In the genomic region with DNA sequence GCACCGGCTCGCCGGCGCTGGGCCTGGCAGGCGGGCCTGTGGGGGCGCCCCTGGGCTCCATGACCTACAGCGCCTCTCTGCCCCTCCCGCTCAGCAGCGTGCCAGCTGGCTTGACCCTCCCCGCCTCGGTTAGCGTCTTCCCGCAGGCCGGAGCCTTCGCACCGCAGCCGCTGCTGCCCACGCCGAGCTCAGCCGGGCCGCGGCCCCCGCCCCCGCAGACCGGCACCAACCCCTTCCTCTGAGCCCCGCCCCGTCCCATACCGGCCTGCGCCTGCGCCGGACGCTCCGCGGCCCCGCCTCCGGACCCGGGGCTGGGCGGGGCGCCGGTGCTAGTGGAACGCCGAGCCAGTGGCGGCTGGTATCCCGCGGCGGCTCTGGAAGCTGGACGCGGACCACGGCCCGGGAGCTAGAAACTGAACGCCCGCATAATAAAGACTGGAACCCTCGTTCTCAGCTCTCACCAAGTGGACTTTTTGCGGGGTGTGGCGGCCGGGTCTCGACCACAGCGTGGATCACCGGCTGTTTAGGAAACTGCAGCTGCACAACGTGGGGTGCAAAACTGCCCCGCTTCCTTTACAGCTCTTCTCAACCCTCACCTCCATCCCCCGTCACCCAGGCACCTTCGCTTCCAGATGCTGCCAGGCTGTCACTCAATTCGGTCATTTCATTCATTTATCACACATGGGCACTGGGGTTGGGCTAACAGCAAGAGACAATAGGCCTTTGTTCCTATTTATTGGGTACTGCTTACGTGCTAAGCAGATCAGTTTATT, we compare ENCODE assay signal across 8 cellular contexts. TPM values are rescaled to one million over a fixed set of nuclear protein-coding genes. Genes with fewer than 3 reads are reported as not detected.
DNase-seq lines count a peak whose midpoint lies in the region; ATAC-seq and TF ChIP-seq lines count a peak whose summit lies in the region.

No MANE protein-coding gene starts in this region.

- DNase-seq in GM12864 (ENCODE audit: low read depth) (no peak), HFFc6 (peak; percentile 55), NCI-H1048 (lab: John Stamatoyannopoulos, UW) (peak; percentile 70), T-cell (peak; percentile 45 to 86 (median 72)), amniotic epithelial cell (ENCODE audit: low read depth) (peak; percentile 64), left ventricle myocardium inferior (peak; percentile 89), prostate gland (ENCODE audit: low spot score) (peak; percentile 89), ureter (ENCODE audit: low spot score) (peak; percentile 84)

- whole genome bisulfite sequencing in prostate gland: under 1% methylated on average over 53 of the region's 65 CpGs

- peak; percentile 37 for TF ChIP-seq CTCF in GM12864 (IDR thresholded peaks at IDR 0.05; ENCODE audit: low read depth, low read length, missing control alignments)
- peak; percentile 61 for TF ChIP-seq CTCF in HFFc6 (IDR thresholded peaks at IDR 0.05)
- TF ChIP-seq CTCF in left ventricle myocardium inferior (IDR thresholded peaks at IDR 0.05; ENCODE audit: borderline replicate concordance): peak; percentile 34
- TF ChIP-seq CTCF in prostate gland (IDR thresholded peaks at IDR 0.05): peak in 1 of 4 experiments; percentile 14

- H3K36me3 ChIP-seq in left ventricle myocardium inferior (peaks cover 22% of the 10 kb centered on the region), prostate gland (no peaks in the 10 kb centered on the region)

- POLR2A ChIA-PET in T-cell (lab: Charles Lee): interaction anchor here in 1 of 2 donors (0.6 to 0.8 kb wide), 3 partner anchors 9 to 63 kb away, joined by 3 read pairs; no protein-coding TSS in a partner anchor

- no peaks in the 10 kb centered on the region for H3K9me3 ChIP-seq in left ventricle myocardium inferior (replicated peaks)
- no peaks in the 10 kb centered on the region for H3K9me3 ChIP-seq in prostate gland

- H3K9me3 Mint-ChIP-seq in HFFc6 (no peaks in the 10 kb centered on the region), T-cell (no peaks in the 10 kb centered on the region)

- peaks cover 37% of the 10 kb centered on the region for H3K4me1 ChIP-seq in left ventricle myocardium inferior
- H3K4me1 ChIP-seq in prostate gland (replicated peaks): peaks cover 24% of the 10 kb centered on the region

- CTCF ChIA-PET in T-cell (lab: Charles Lee): interaction anchor here in 1 of 2 donors (1.7 kb wide), 1 partner anchor 84 kb away, joined by 3 read pairs; no protein-coding TSS in a partner anchor

- peak overlapping the region; percentile 65 for H3K27ac Mint-ChIP-seq in HFFc6
- H3K27ac Mint-ChIP-seq in T-cell: peak overlapping the region in 1 of 2 donors; percentile 27

- no peaks in the 10 kb centered on the region for H3K27me3 ChIP-seq in left ventricle myocardium inferior (ENCODE audit: low read depth)
- H3K27me3 ChIP-seq in prostate gland (replicated peaks; ENCODE audit: insufficient read depth): no peaks in the 10 kb centered on the region

- H3K4me1 Mint-ChIP-seq in HFFc6 (ENCODE audit: low read depth) (peaks cover 34% of the 10 kb centered on the region), T-cell (peaks cover 17 to 32% (median 20%) of the 10 kb centered on the region in 3 donors)

- peak; percentile 64 for TF ChIP-seq POLR2A in prostate gland (IDR thresholded peaks at IDR 0.05)

- H3K4me3 ChIP-seq in GM12864 (ENCODE audit: low read depth, low read length): peak overlapping the region; percentile 60
- peak overlapping the region; percentile 64 for H3K4me3 ChIP-seq in left ventricle myocardium inferior
- H3K4me3 ChIP-seq in prostate gland: peak overlapping the region; percentile 35 to 38

- peak overlapping the region; percentile 84 for H3K4me3 Mint-ChIP-seq in HFFc6
- H3K4me3 Mint-ChIP-seq in T-cell: peak overlapping the region; percentile 81 to 84 (median 81)

- no peaks in the 10 kb centered on the region for H3K36me3 Mint-ChIP-seq in HFFc6 (ENCODE audit: low read depth)
- no peaks in the 10 kb centered on the region for H3K36me3 Mint-ChIP-seq in T-cell

- ATAC-seq in T-cell (replicated peaks in 1 of 4): peak; percentile 87 to 89 (median 88)

- H3K27me3 Mint-ChIP-seq in HFFc6 (ENCODE audit: insufficient read depth) (peaks cover 4% of the 10 kb centered on the region), T-cell (peaks cover 7 to 14% of the 10 kb centered on the region in 2 donors)

- H3K27ac ChIP-seq in left ventricle myocardium inferior (replicated peaks): peak overlapping the region; percentile 73
- peak overlapping the region; percentile 87 to 88 for H3K27ac ChIP-seq in prostate gland

- intact Hi-C loops in left ventricle myocardium inferior (cut with micrococcal nuclease): loop anchor here (10.0 kb wide), 2 partner anchors 57 to 303 kb away; no protein-coding TSS in a partner anchor
- intact Hi-C loops in prostate gland (cut with DNase I): loop anchor here (1.0 to 10.0 kb wide), 3 partner anchors 60 to 413 kb away; no protein-coding TSS in a partner anchor

RNA-seq across cellular contexts. Expression of gene SPATA20, which starts 4.9 kb away (rescaled TPM):
- 10 to 100 TPM; 53.4 to 71.2 (median 62.6) TPM for total RNA-seq in HFFc6 (2021; fragmentation: NEBNext Ultra II Directional; extraction: Animal tissue kit (Norgen Biotek cat#: 25700))
- total RNA-seq in T-cell: 10 to 100 TPM in 4 of 5 donors, 1 to 10 TPM in 1; 8.9 to 25.7 (median 20.3) TPM
- total RNA-seq in left ventricle myocardium inferior: 66.3 TPM
- 100 to 1,000 TPM; 188 to 208 TPM for total RNA-seq in prostate gland
- 101 TPM for total RNA-seq in ureter

RNA-seq across cellular contexts. Expression of gene EPN3, which starts 9.6 kb away (rescaled TPM):
- total RNA-seq in HFFc6 (2021; fragmentation: NEBNext Ultra II Directional; extraction: Animal tissue kit (Norgen Biotek cat#: 25700)): under 1 TPM in 1 of 6 experiments, not detected in 5; 0.05 TPM
- under 1 TPM in 2 of 5 donors, not detected in 3; 0.08 to 0.44 TPM for total RNA-seq in T-cell
- 19.9 TPM for total RNA-seq in left ventricle myocardium inferior
- total RNA-seq in prostate gland: 100 to 1,000 TPM in 1 of 2 donors, 10 to 100 TPM in 1; 60.8 to 108 TPM
- total RNA-seq in ureter: 70.5 TPM

RNA-seq across cellular contexts. Expression of gene CACNA1G, which starts 18.4 kb away (rescaled TPM):
- total RNA-seq in HFFc6 (2021; fragmentation: NEBNext Ultra II Directional; extraction: Animal tissue kit (Norgen Biotek cat#: 25700)): under 1 TPM in 5 of 6 experiments, not detected in 1; 0.03 to 0.19 (median 0.05) TPM
- total RNA-seq in T-cell (not detected), left ventricle myocardium inferior (0.58 TPM), prostate gland (1 to 10 TPM; 3.4 to 6.6 TPM), ureter (0.36 TPM)

RNA-seq across cellular contexts. Expression of gene MYCBPAP, which starts 33.9 kb away (rescaled TPM):
- under 1 TPM; 0.12 to 0.76 (median 0.28) TPM for total RNA-seq in HFFc6 (2021; fragmentation: NEBNext Ultra II Directional; extraction: Animal tissue kit (Norgen Biotek cat#: 25700))
- 1 to 10 TPM in 4 of 5 donors, under 1 TPM in 1; 0.92 to 6.9 (median 4.7) TPM for total RNA-seq in T-cell
- total RNA-seq in left ventricle myocardium inferior: 0.82 TPM
- total RNA-seq in prostate gland: 10 to 100 TPM in 1 of 2 donors, under 1 TPM in 1; 0.14 to 12.6 TPM
- 1.1 TPM for total RNA-seq in ureter

Comparison
In these comparisons a context has a peak if more than half of its experiments do, and no peak if none do; other contexts are left out.
1. RNA of gene EPN3, which starts 9.6 kb away (total RNA-seq): 60.8 to 108 TPM in prostate gland, 70.5 TPM in ureter (single experiment) and 19.9 TPM in left ventricle myocardium inferior (single experiment); 0.08 to 0.44 TPM in T-cell and 0.05 TPM in HFFc6; every median in the first group is over 10 times any median in the second.
2. Peak in every context shown above with its lines, with median percentiles within 50 percentile points of each other: H3K4me3 ChIP-seq.